ENCODE assay signal across 8 cellular contexts in genomic region chr11:43943357-43943930, GRCh38. TPM values are rescaled to one million over a fixed set of nuclear protein-coding genes. Genes with fewer than 3 reads are reported as not detected.
DNase-seq lines count a peak whose midpoint lies in the region; FAIRE-seq and TF ChIP-seq lines count a peak whose summit lies in the region.

No MANE protein-coding gene starts in this region.

- peak overlapping the region; percentile 77 for H3K9ac ChIP-seq in BLaER1

- H3K9me3 ChIP-seq in BLaER1 (no peaks in the 10 kb centered on the region), muscle layer of duodenum (ENCODE audit: control insufficient read depth in 1 of 2, low read length in 2 of 2) (no peaks in the 10 kb centered on the region)

- FAIRE-seq in urothelium cell line (lab: Jason Lieb, UNC) = no peak

- no peak overlapping the region for H3K27ac ChIP-seq in BLaER1
- H3K27ac ChIP-seq in muscle layer of duodenum (ENCODE audit: low read length) = peak overlapping the region; percentile 68

- H3K4me1 ChIP-seq in BLaER1 = peaks cover 34% of the 10 kb centered on the region
- peaks cover 0 to 27% of the 10 kb centered on the region in 2 donors for H3K4me1 ChIP-seq in muscle layer of duodenum (ENCODE audit: control insufficient read depth in 1 of 2, insufficient read depth in 2 of 2, low read length in 2 of 2)

- no peaks in the 10 kb centered on the region for H3K36me3 Mint-ChIP-seq in chondrocyte (ENCODE audit: low read depth)

- no peak for TF ChIP-seq CTCF in LNCaP clone FGC (IDR thresholded peaks at IDR 0.05; ENCODE audit: control insufficient read depth, extremely low read depth, insufficient read depth)
- peak; percentile 5 for TF ChIP-seq CTCF in chondrocyte (IDR thresholded peaks at IDR 0.05)

- H3K27ac Mint-ChIP-seq in chondrocyte (ENCODE audit: unreplicated experiment) = peak overlapping the region; percentile 77

- H3K27me3 ChIP-seq in BLaER1 (peaks cover 35% of the 10 kb centered on the region), muscle layer of duodenum (ENCODE audit: low read depth, low read length) (peaks cover 8% of the 10 kb centered on the region)

- H3K4me3 Mint-ChIP-seq in chondrocyte (ENCODE audit: unreplicated experiment) = peak overlapping the region; percentile 87

- H3K4me3 ChIP-seq in BLaER1 (peak overlapping the region; percentile 84), LNCaP clone FGC (ENCODE audit: low read depth, low read length) (peak overlapping the region; percentile 38), muscle layer of duodenum (ENCODE audit: low read depth in 1 of 2, low read length in 2 of 2) (peak overlapping the region; percentile 82 to 88)

- peaks cover 28% of the 10 kb centered on the region for H3K27me3 Mint-ChIP-seq in chondrocyte (ENCODE audit: low read depth)

- H3K4me1 Mint-ChIP-seq in chondrocyte (ENCODE audit: low read depth) = peaks cover 20% of the 10 kb centered on the region

- DNase-seq in LNCaP clone FGC (ENCODE audit: low read depth) (no peak), chondrocyte (ENCODE audit: low spot score) (no peak), glomerular visceral epithelial cell (ENCODE audit: extremely low spot score) (no peak), urothelium cell line (ENCODE audit: low spot score) (no peak), DMS153 treated with DMSO at 0.1 percent for 48 hours (lab: John Stamatoyannopoulos, UW; ENCODE audit: unreplicated experiment) (no peak), DMS79 treated with DMSO at 0.1 percent for 48 hours (lab: John Stamatoyannopoulos, UW) (no peak)

- H3K36me3 ChIP-seq in BLaER1 = no peaks in the 10 kb centered on the region
- H3K36me3 ChIP-seq in muscle layer of duodenum (ENCODE audit: control insufficient read depth in 1 of 2, insufficient read depth in 2 of 2, low read length in 2 of 2) = no peaks in the 10 kb centered on the region

- H4K20me1 ChIP-seq in BLaER1 = peaks cover 22% of the 10 kb centered on the region

- no peaks in the 10 kb centered on the region for H3K9me3 Mint-ChIP-seq in chondrocyte (ENCODE audit: low read depth)

- peak overlapping the region; percentile 95 for H3K4me2 ChIP-seq in BLaER1

RNA-seq across cellular contexts. Expression of gene C11orf96, which starts 1.0 kb away (rescaled TPM):
- 1.9 to 33.4 TPM (median 31.9 TPM) in 3 replicates for total RNA-seq in chondrocyte
